Comparison of ENCODE assay signal across 8 cellular contexts in the genomic region with DNA sequence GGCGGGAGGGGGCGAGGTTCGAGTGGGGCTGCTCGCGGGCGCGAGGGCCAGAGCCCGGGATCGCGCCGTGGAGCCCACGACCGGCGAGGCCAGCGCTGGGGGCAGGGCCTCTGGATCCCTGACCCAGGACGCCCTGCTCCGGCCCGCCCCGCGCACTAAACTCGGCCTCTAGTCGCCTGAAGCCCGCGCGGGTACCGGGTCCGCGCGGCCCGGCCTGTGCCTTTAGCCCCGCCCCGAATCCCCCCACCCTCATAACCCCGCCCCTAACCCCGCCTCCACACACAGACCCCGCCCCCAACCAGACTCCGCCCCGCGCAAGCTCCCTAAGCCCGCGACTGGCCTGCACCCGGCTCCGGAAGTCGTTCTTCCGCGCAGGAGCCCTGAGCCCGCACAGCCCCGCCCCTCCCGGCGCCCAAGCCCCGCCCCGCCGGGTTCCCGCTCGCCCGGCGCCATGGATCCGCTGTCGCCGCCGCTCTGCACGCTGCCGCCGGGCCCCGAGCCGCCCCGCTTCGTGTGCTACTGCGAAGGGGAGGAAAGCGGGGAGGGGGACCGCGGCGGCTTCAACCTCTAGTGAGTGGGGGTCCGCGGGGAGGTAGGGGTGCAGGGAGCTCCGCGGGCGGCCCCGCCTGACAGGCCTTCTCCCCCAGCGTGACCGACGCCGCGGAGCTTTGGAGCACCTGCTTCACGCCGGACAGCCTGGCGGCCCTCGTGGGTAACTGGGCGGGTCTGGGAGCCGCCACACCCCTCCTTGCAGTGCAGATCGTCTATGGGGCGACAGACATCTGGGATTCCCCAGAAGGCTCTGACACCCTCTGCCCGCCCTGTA. TPM values are rescaled to one million over a fixed set of nuclear protein-coding genes. Genes with fewer than 3 reads are reported as not detected.
DNase-seq lines count a peak whose midpoint lies in the region; ATAC-seq and TF ChIP-seq lines count a peak whose summit lies in the region.

A gene with protein sequence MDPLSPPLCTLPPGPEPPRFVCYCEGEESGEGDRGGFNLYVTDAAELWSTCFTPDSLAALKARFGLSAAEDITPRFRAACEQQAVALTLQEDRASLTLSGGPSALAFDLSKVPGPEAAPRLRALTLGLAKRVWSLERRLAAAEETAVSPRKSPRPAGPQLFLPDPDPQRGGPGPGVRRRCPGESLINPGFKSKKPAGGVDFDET (plus strand): TSS at position 430 of the 826 bp plus-strand sequence. CDS start 22 bp downstream, at position 452.

- CTCF ChIA-PET in HEK293T (lab: Yijun Ruan, JAX) = interaction anchor here (2.8 kb wide), 1 partner anchor 37 kb away, joined by 14 read pairs; the partner anchor contains the start of gene ABCA2

- peak within 1 kb of the TSS; percentile 59 for H2AFZ ChIP-seq in parathyroid adenoma

- no peak within 1 kb of the TSS for H3K9ac ChIP-seq in parathyroid adenoma

- H3K4me1 ChIP-seq in parathyroid adenoma = no peaks in the 10 kb centered on the region
- H3K4me1 ChIP-seq in tibial artery = peaks cover 0 to 34% (median 27%) of the 10 kb centered on the region in 4 donors

- H3K4me3 ChIP-seq in parathyroid adenoma (ENCODE audit: low read depth, low read length) = peak within 1 kb of the TSS; percentile 79
- H3K4me3 ChIP-seq in tibial artery = peak within 1 kb of the TSS; percentile 76 to 86

- intact Hi-C loops in Right ventricle myocardium superior (cut with DNase I) = no loop called here
- intact Hi-C loops in tibial artery (cut with DNase I; ENCODE audit: low total_unique reads) = no loop called here

- no peaks in the 10 kb centered on the region for H3K9me3 Mint-ChIP-seq in activated naive CD8-positive, alpha-beta T cell treated with anti-CD3 and anti-CD28 coated beads, Interleukin-2, amount 10 ng/mL, durations not matched to agents 7 days and 5 days

- H3K36me3 ChIP-seq in parathyroid adenoma (ENCODE audit: control insufficient read depth, insufficient read depth, low read length) (no peaks in the 10 kb centered on the region), tibial artery (no peaks in the 10 kb centered on the region)

- peaks cover 17% of the 10 kb centered on the region for H3K4me1 Mint-ChIP-seq in activated naive CD8-positive, alpha-beta T cell treated with anti-CD3 and anti-CD28 coated beads, Interleukin-2, amount 10 ng/mL, durations not matched to agents 7 days and 5 days

- H3K27me3 ChIP-seq in parathyroid adenoma (ENCODE audit: control insufficient read depth, insufficient read depth, low read length) (no peaks in the 10 kb centered on the region), tibial artery (peaks cover 0 to 25% of the 10 kb centered on the region in 2 donors)

- TF ChIP-seq CTCF in GM10266 (IDR thresholded peaks at IDR 0.05; ENCODE audit: control insufficient read depth, insufficient read depth, low read depth, missing control alignments) (no peak), parathyroid adenoma (IDR thresholded peaks at IDR 0.05) (no peak), tibial artery (IDR thresholded peaks at IDR 0.05) (no peak)

- H3K9me3 ChIP-seq in parathyroid adenoma (ENCODE audit: control insufficient read depth, low read length) (no peaks in the 10 kb centered on the region), tibial artery (no peaks in the 10 kb centered on the region)

- DNase-seq in GM10266 (ENCODE audit: extremely low spot score) (peak; percentile 100), HEK293T (ENCODE audit: extremely low spot score) (peak; percentile 100), NAMALWA (ENCODE audit: low spot score) (peak; percentile 95), SW 1271 (lab: John Stamatoyannopoulos, UW) (peak; percentile 75 to 89), Right ventricle myocardium superior (peak; percentile 96), tibial artery (peak; percentile 86 to 94)
- DNase-seq in activated naive CD8-positive, alpha-beta T cell treated with anti-CD3 and anti-CD28 coated beads, Interleukin-2, amount 10 ng/mL, durations not matched to agents 7 days and 5 days = peak; percentile 99

- peak; percentile 81 for ATAC-seq in activated naive CD8-positive, alpha-beta T cell treated with anti-CD3 and anti-CD28 coated beads, Interleukin-2, amount 10 ng/mL, durations not matched to agents 7 days and 5 days (ENCODE audit: low read depth)
- peak; percentile 96 for ATAC-seq in Right ventricle myocardium superior (ENCODE audit: poor library complexity)

- peaks cover 2% of the 10 kb centered on the region for H3K36me3 Mint-ChIP-seq in activated naive CD8-positive, alpha-beta T cell treated with anti-CD3 and anti-CD28 coated beads, Interleukin-2, amount 10 ng/mL, durations not matched to agents 7 days and 5 days

- POLR2A ChIA-PET in HEK293T (lab: Yijun Ruan, JAX) = interaction anchor here (0.6 to 2.0 kb wide), 24 partner anchors 9 to 95 kb away, joined by 3 to 23 read pairs (median 4); partner anchors contain the start of genes FBXW5, LCNL1, MAN1B1 and PTGDS
- POLR2A ChIA-PET in activated naive CD8-positive, alpha-beta T cell treated with anti-CD3 and anti-CD28 coated beads, Interleukin-2, amount 10 ng/mL, durations not matched to agents 7 days and 5 days (lab: Charles Lee) = interaction anchor here (0.7 to 2.2 kb wide), 20 partner anchors 8 to 249 kb away, joined by 3 to 19 read pairs (median 6); partner anchors contain the start of genes AJM1, FBXW5, FUT7 and LCNL1

- H3K4me2 ChIP-seq in parathyroid adenoma (ENCODE audit: low read length) = peak within 1 kb of the TSS; percentile 98

- H3K27ac ChIP-seq in parathyroid adenoma = peak within 1 kb of the TSS; percentile 49
- peak within 1 kb of the TSS; percentile 74 to 81 for H3K27ac ChIP-seq in tibial artery

- H3K27me3 Mint-ChIP-seq in activated naive CD8-positive, alpha-beta T cell treated with anti-CD3 and anti-CD28 coated beads, Interleukin-2, amount 10 ng/mL, durations not matched to agents 7 days and 5 days = peaks cover 22% of the 10 kb centered on the region

- peak within 1 kb of the TSS; percentile 85 for H3K4me3 Mint-ChIP-seq in activated naive CD8-positive, alpha-beta T cell treated with anti-CD3 and anti-CD28 coated beads, Interleukin-2, amount 10 ng/mL, durations not matched to agents 7 days and 5 days

- peak within 1 kb of the TSS; percentile 82 for H3K27ac Mint-ChIP-seq in activated naive CD8-positive, alpha-beta T cell treated with anti-CD3 and anti-CD28 coated beads, Interleukin-2, amount 10 ng/mL, durations not matched to agents 7 days and 5 days

- H3K79me2 ChIP-seq in parathyroid adenoma = no peaks in the 10 kb centered on the region

TF ChIP-seq in HEK293T, 16 proteins besides CTCF, POLR2A, EP300 and RAD21:
- TF ChIP-seq L3MBTL2 (conservative IDR thresholded peaks at IDR 0.05) = peak; percentile 92
- peak; percentile 48; the same call in 1 of the 2 replicates for TF ChIP-seq LEF1 (IDR thresholded peaks at IDR 0.05; ENCODE audit: borderline replicate concordance)
- TF ChIP-seq FOXA1 (IDR thresholded peaks at IDR 0.05) = no peak
TF ChIP-seq in HEK293T: peak in this region for 2.

RNA-seq across cellular contexts. Expression of the gene that starts here (rescaled TPM):
- total RNA-seq in activated naive CD8-positive, alpha-beta T cell treated with anti-CD3 and anti-CD28 coated beads, Interleukin-2, amount 10 ng/mL, durations not matched to agents 7 days and 5 days = 10 to 100 TPM; 93.4 to 97.2 TPM
- total RNA-seq in Right ventricle myocardium superior = 19.4 TPM

Comparison
In these comparisons a context has a peak if more than half of its experiments do, and no peak if none do; other contexts are left out.
1. Peak in every context shown above with its lines: DNase-seq, ATAC-seq, H3K4me3 ChIP-seq and H3K27ac ChIP-seq.